ENCODE assay signal across 34 cellular contexts in the genomic region with DNA sequence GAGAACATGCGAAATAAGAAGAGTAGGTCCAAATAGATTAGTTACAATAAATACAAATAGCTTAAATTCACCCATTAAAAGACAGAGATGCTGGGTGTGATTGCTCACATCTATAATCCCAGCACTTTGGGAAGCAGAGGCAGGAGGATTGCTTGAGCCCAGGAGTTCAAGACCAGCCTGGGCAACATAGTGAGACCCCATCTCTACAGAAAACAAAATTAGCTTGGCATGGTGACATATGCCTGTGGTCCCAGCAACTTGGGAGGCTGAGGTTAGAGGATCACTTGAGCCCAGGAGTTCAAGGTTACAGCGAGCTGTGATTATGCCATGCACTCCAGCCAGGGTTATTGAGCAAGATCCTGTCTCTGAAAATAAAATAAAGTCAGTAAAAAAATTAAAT.
"Had no signal": no experiment of that assay in that cellular context is flagged by ENCODE, and none has a peak within 500 bp of the region (broad histone marks: within the 10 kb centered on the region; RNA-seq: fewer than 3 reads in every experiment).

No MANE protein-coding gene starts in this region.

- H3K36me3 ChIP-seq: MG63 had no signal

- H3K27ac ChIP-seq: KMS-11 had no signal

- H3K4me3 ChIP-seq: MG63 had no signal

- H3K4me2 ChIP-seq: KMS-11 had no signal

- H3K9me3 ChIP-seq: MG63 had no signal

- DNase-seq: Karpas-422, Kasumi-1, KG1, MG63, MM.1S, MV-4-11, NCI-H1048, NCI-H1092, NCI-H1092 treated with DMSO at 0.1 percent for 48 hours, NCI-H1105, NCI-H1105 treated with DMSO at 0.1 percent for 48 hours, NCI-H1417, NCI-H1417 treated with DMSO at 0.1 percent for 48 hours, NCI-H1436, NCI-H1436 treated with DMSO at 0.1 percent for 48 hours, NCI-H146, NCI-H1694, NCI-H1694 treated with DMSO at 0.1 percent for 48 hours, NCI-H187, NCI-H187 treated with DMSO at 0.1 percent for 48 hours, NCI-H1930, NCI-H2029, NCI-H2029 treated with DMSO at 0.1 percent for 48 hours, NCI-H2081, NCI-H2081 treated with DMSO at 0.1 percent for 48 hours, NCI-H2107, NCI-H2171, NCI-H2171 treated with DMSO at 0.1 percent for 48 hours, NCI-H2227 treated with DMSO at 0.1 percent for 48 hours, NCI-H226, NCI-H345, NCI-H446, NCI-H446 treated with DMSO at 0.1 percent for 48 hours had no signal

- H3K27me3 ChIP-seq: MG63 had no signal
